ENCODE assay signal across 1 cellular context in genomic region chr10:68109312-68109711, GRCh38.
TF ChIP-seq lines count a peak whose summit lies in the region.

Gene MYPN (plus strand): TSS chr10:68109488. CDS start chr10:68121439, 11,951 bp downstream.

TF ChIP-seq in WTC11, 78 proteins besides CTCF, POLR2A, EP300 and RAD21 (continued from another document):
- TF ChIP-seq ZNF425 (CRISPR knock-in tag; conservative IDR thresholded peaks at IDR 0.05) = no peak
- no peak for TF ChIP-seq SOX15 (CRISPR knock-in tag; IDR thresholded peaks at IDR 0.05)
- TF ChIP-seq FOXP4 (CRISPR knock-in tag; IDR thresholded peaks at IDR 0.05) = no peak
- TF ChIP-seq ZNF263 (CRISPR knock-in tag; IDR thresholded peaks at IDR 0.05; ENCODE audit: low read depth) = no peak
TF ChIP-seq in WTC11: peak in this region for 0.
